Comparison of ENCODE assay signal across 9 cellular contexts in the genomic region with DNA sequence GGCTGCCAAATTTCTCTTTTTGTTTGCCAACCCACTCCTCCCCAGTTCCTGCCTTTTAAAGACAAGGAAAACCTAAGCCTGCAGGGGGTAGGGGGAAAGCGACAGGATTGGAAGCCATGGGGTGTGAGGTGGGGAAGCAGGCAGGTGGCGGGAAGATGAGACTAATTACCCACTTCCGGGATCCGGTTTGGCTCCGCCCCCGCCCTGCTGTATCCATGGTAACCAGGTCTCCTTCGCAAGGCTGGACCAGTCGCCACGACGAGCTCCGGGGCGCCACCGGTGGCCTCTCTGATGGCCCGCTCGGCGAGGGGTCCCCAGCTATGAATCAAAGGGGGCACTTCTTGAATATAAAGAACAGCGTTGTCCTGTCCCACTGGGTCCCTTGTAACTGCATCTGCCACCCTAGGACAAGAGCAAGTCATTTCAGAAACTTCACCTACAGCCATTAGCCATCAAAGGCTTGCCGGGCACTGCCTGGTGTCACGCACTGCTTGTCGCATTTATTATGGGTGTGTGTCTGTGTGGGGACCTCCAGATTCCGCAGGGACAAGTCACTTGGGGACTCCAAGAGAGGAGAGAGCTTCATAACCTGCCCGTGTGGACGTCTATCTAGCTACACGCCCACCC. TPM values are rescaled to one million over a fixed set of nuclear protein-coding genes. Genes with fewer than 3 reads are reported as not detected.
DNase-seq lines count a peak whose midpoint lies in the region; ATAC-seq, FAIRE-seq and TF ChIP-seq lines count a peak whose summit lies in the region.
"Had no signal": no experiment of that assay in that cellular context is flagged by ENCODE, and none has a peak within 500 bp of the region (broad histone marks: within the 10 kb centered on the region; RNA-seq: fewer than 3 reads in every experiment).

No MANE protein-coding gene starts in this region.

- H4K20me1 ChIP-seq in HCT116 (ENCODE audit: insufficient read depth) (no peaks in the 10 kb centered on the region), GM12878 (ENCODE audit: control insufficient read depth, insufficient read depth) (no peaks in the 10 kb centered on the region)

- no peaks in the 10 kb centered on the region for H3K36me3 ChIP-seq in HCT116 (ENCODE audit: control insufficient read depth in 1 of 2, insufficient read depth in 2 of 2, low read length in 2 of 2)
- H3K36me3 ChIP-seq in GM12878 (ENCODE audit: control insufficient read depth in 2 of 2, insufficient read depth in 2 of 2, low read length in 1 of 2): no peaks in the 10 kb centered on the region
- H3K36me3 ChIP-seq in SJCRH30: no peaks in the 10 kb centered on the region
- H3K36me3 ChIP-seq: suprapubic skin had no signal

- H3K9me2 ChIP-seq in HCT116 (ENCODE audit: insufficient read depth): no peaks in the 10 kb centered on the region

- H3K4me2 ChIP-seq in HCT116 (ENCODE audit: low read length) (peak overlapping the region; percentile 65), GM12878 (ENCODE audit: control insufficient read depth, insufficient read depth) (no peak overlapping the region)

- TF ChIP-seq CTCF in HCT116 (IDR thresholded peaks at IDR 0.05 in 2 of 3, conservative IDR thresholded peaks at IDR 0.05 in 1 of 3; ENCODE audit: borderline replicate concordance in 1 of 3, insufficient read depth in 1 of 3, low read depth in 2 of 3, low read length in 2 of 3) (0 out of 6 replicates have a peak, but pooled peaks of 2 of the 3 experiments have one; percentile 11 to 19), GM12878 (IDR thresholded peaks at IDR 0.05 in 2 of 3, conservative IDR thresholded peaks at IDR 0.05 in 1 of 3; ENCODE audit: control insufficient read depth in 2 of 3, extremely low read depth in 1 of 3, insufficient read depth in 1 of 3, low read depth in 3 of 3, low read length in 3 of 3) (0 out of 6 replicates have a peak, but pooled peaks of 1 of the 3 experiments have one; percentile 1)

- POLR2A ChIA-PET in HCT116 (lab: Charles Lee): no interaction called here
- POLR2A ChIA-PET in GM12878 (lab: Charles Lee): interaction anchor here (0.5 to 0.6 kb wide), 2 partner anchors 47 to 355 kb away, joined by 4 to 9 read pairs; no protein-coding TSS in a partner anchor

- DNase-seq in HCT116 (ENCODE audit: low read depth, low spot score) (peak; percentile 58), SW480 (ENCODE audit: low spot score) (peak; percentile 93), GM12878 (ENCODE audit: low read depth, low spot score) (no peak), NCI-H1694 treated with DMSO at 0.1 percent for 48 hours (lab: John Stamatoyannopoulos, UW) (no peak), SJCRH30 (no peak), Right ventricle myocardium superior (no peak)
- peak; percentile 79 for DNase-seq in stimulated activated CD4-positive, alpha-beta T cell treated with anti-CD3 and anti-CD28 coated beads, Interleukin-15, amount 100 ng/mL, for 24 hours

- in situ Hi-C loops in GM12878 (cut with MboI): no loop called here

- no peaks in the 10 kb centered on the region for H3K79me2 ChIP-seq in HCT116 (ENCODE audit: insufficient read depth, low read length)
- no peaks in the 10 kb centered on the region for H3K79me2 ChIP-seq in GM12878 (ENCODE audit: control insufficient read depth, insufficient read depth, low read length)

- H3K9me3 ChIP-seq in HCT116 (ENCODE audit: control insufficient read depth in 1 of 2, insufficient read depth in 1 of 2, low read depth in 1 of 2, low read length in 2 of 2) (no peaks in the 10 kb centered on the region), GM12878 (replicated peaks; ENCODE audit: control insufficient read depth, insufficient read depth, low read length) (no peaks in the 10 kb centered on the region), SJCRH30 (replicated peaks) (no peaks in the 10 kb centered on the region)
- H3K9me3 ChIP-seq: suprapubic skin had no signal

- SMC1A ChIA-PET in GM12878 (lab: Charles Lee; ENCODE audit: uncharacterized antibody, unreplicated experiment): interaction anchor here (0.6 to 0.9 kb wide), 2 partner anchors 27 to 50 kb away, joined by 3 read pairs; no protein-coding TSS in a partner anchor

- no peak overlapping the region for H3K27ac ChIP-seq in HCT116 (ENCODE audit: low read depth, low read length)
- H3K27ac ChIP-seq in GM12878 (ENCODE audit: control insufficient read depth, insufficient read depth): no peak overlapping the region
- no peak overlapping the region for H3K27ac ChIP-seq in SJCRH30
- H3K27ac ChIP-seq: suprapubic skin had no signal

- H3K4me1 ChIP-seq in HCT116 (ENCODE audit: control insufficient read depth in 1 of 2, insufficient read depth in 2 of 2, low read length in 2 of 2) (peaks cover 3 to 13% of the 10 kb centered on the region in 2 experiments; a peak in 3 of 4 replicates), GM12878 (ENCODE audit: control insufficient read depth, insufficient read depth, low read length) (no peaks in the 10 kb centered on the region), SJCRH30 (peaks cover 12% of the 10 kb centered on the region)

- TF ChIP-seq RAD21 in HCT116 (IDR thresholded peaks at IDR 0.05; ENCODE audit: low read depth): no peak
- no peak for TF ChIP-seq RAD21 in GM12878 (IDR thresholded peaks at IDR 0.05; ENCODE audit: insufficient read depth, low read depth, low read length)

- H3K4me3 ChIP-seq in HCT116 (replicated peaks in 1 of 2; ENCODE audit: low read depth in 1 of 2, low read length in 2 of 2): peak overlapping the region in 1 of 2 experiments; percentile 27; a peak in 2 of 4 replicates
- no peak overlapping the region for H3K4me3 ChIP-seq in GM12878
- H3K4me3 ChIP-seq in SJCRH30: no peak overlapping the region
- H3K4me3 ChIP-seq: suprapubic skin had no signal

- TF ChIP-seq POLR2A in HCT116 (IDR thresholded peaks at IDR 0.05; ENCODE audit: borderline replicate concordance, extremely low read depth, insufficient read depth, insufficient read length) (no peak), GM12878 (IDR thresholded peaks at IDR 0.05; ENCODE audit: low read depth, low read length) (no peak)

- RAD21 ChIA-PET in HCT116 (lab: Charles Lee; ENCODE audit: low non-redundant PET in 1 of 2, low total read pairs in 2 of 2, uncharacterized antibody in 2 of 2, unreplicated experiment in 2 of 2) (no interaction called here), GM12878 (lab: Charles Lee; ENCODE audit: unreplicated experiment) (no interaction called here)

- ATAC-seq in HCT116 (peak; percentile 94), GM12878 (peak; percentile 75), HG02970 (IDR thresholded peaks at IDR 0.05; ENCODE audit: low FRiP score, unreplicated experiment) (no peak), Right ventricle myocardium superior (ENCODE audit: poor library complexity) (no peak)

- TF ChIP-seq EP300 in GM12878 (IDR thresholded peaks at IDR 0.05; ENCODE audit: borderline replicate concordance in 1 of 2, control insufficient read depth in 1 of 2, low read depth in 2 of 2, low read length in 2 of 2): no peak

- CTCF ChIA-PET in HCT116 (lab: Charles Lee) (interaction anchor here (1.4 kb wide), 1 partner anchor 30 kb away, joined by 7 read pairs; no protein-coding TSS in a partner anchor), GM12878 (lab: Yijun Ruan, JAX) (interaction anchor here (1.5 kb wide), 2 partner anchors 28 to 30 kb away, joined by 3 to 5 read pairs; no protein-coding TSS in a partner anchor)

- BruUV-seq in HCT116 (replicated peaks; lab: Mats Ljungman, UMichigan): no TSS peak
- no TSS peak for BruUV-seq in GM12878 (replicated peaks; lab: Mats Ljungman, UMichigan)

- intact Hi-C loops in HCT116 (cut with micrococcal nuclease): loop anchor here (2.0 kb wide), 1 partner anchor 56 kb away; the partner anchor contains the start of gene LMTK2
- intact Hi-C loops in GM12878 (cut with micrococcal nuclease; ENCODE audit: unreplicated experiment): no loop called here
- intact Hi-C loops in Right ventricle myocardium superior (cut with DNase I): no loop called here

- H2AFZ ChIP-seq in HCT116 (ENCODE audit: low read depth, low read length, poor library complexity, severe bottlenecking): peak overlapping the region; percentile 95
- no peak overlapping the region for H2AFZ ChIP-seq in GM12878 (ENCODE audit: control insufficient read depth, low read depth, low read length)

- no peak overlapping the region for H3K9ac ChIP-seq in HCT116 (ENCODE audit: low read length)
- H3K9ac ChIP-seq in GM12878 (ENCODE audit: control insufficient read depth, insufficient read depth, low read length): no peak overlapping the region

- no peaks in the 10 kb centered on the region for H3K27me3 ChIP-seq in HCT116 (ENCODE audit: insufficient read depth, low read length)
- H3K27me3 ChIP-seq in GM12878 (replicated peaks in 1 of 2; ENCODE audit: control insufficient read depth in 2 of 2, insufficient read depth in 2 of 2, low read length in 1 of 2): no peaks in the 10 kb centered on the region
- no peaks in the 10 kb centered on the region for H3K27me3 ChIP-seq in SJCRH30

- 26% methylated on average over 21 of the region's 24 CpGs for WGBS in GM12878 (ENCODE audit: insufficient coverage, insufficient replicate concordance, low lambda C conversion rate, missing lambda C conversion rate)

- no peak for FAIRE-seq in GM12878 (lab: Jason Lieb, UNC)

TF ChIP-seq in HCT116, 20 proteins besides CTCF, POLR2A, EP300 and RAD21 (continues in another document):
- TF ChIP-seq EGR1 (IDR thresholded peaks at IDR 0.05; ENCODE audit: low read depth) (peak; percentile 82), ZFX (IDR thresholded peaks at IDR 0.05) (no peak)

TF ChIP-seq in GM12878, 131 proteins besides CTCF, POLR2A, EP300 and RAD21 (continues in another document):
- TF ChIP-seq BMI1 (IDR thresholded peaks at IDR 0.05; ENCODE audit: borderline replicate concordance): peak; percentile 83

RNA-seq across cellular contexts. Expression of gene LMTK2, which starts 55.4 kb away (rescaled TPM):
- total RNA-seq in HCT116 (2021; ENCODE audit: unreplicated experiment): 17.8 TPM
- 6.3 and 6.5 TPM in 2 replicates for polyA plus RNA-seq in HCT116 (2012)
- 12.4 and 13.5 TPM in 2 replicates for total RNA-seq in GM12878 (2013; cell fraction: nucleolus; rRNA removed)
- 4.9 and 5.2 TPM in 2 replicates for total RNA-seq in GM12878 (2014; rRNA removed)
- 4.4 and 4.6 TPM in 2 replicates for total RNA-seq in GM12878 (2014; rRNA removed; fragmentation: Illumina TruSeq; extraction: Trizol)
- total RNA-seq in GM12878 (2021): 7.9 and 8.7 TPM in 2 replicates
- 1.8 TPM for polyA plus RNA-seq in GM12878 (2011; ENCODE audit: low read depth)
- 4.0 and 4.6 TPM in 2 replicates for polyA plus RNA-seq in GM12878 (2011; rRNA removed)
- 4.2 and 4.8 TPM in 2 replicates for polyA plus RNA-seq in GM12878 (2011; cell fraction: cytosol; rRNA removed)
- polyA plus RNA-seq in GM12878 (2011; cell fraction: nucleus; rRNA removed): 6.7 and 9.7 TPM in 2 replicates
- 2.6 and 4.1 TPM in 2 replicates for polyA plus RNA-seq in GM12878 (2012)
- polyA plus RNA-seq in GM12878 (2014; fragmentation: Illumina TruSeq; extraction: Trizol): 4.1 and 4.6 TPM in 2 replicates
- 1 to 10 TPM in 1 of 2 experiments, under 1 TPM in 1; 0.68 to 1.1 TPM for polyA plus RNA-seq in GM12878 (2014; fragmentation: Nextera tagmentation; extraction: Ambion mirVana)
- 4.7 and 5.0 TPM in 2 replicates for polyA plus RNA-seq in GM12878 (2014; rRNA removed)
- 1 to 10 TPM; 2.7 to 3.6 TPM for polyA plus RNA-seq in GM12878 (2016; fragmentation: Nextera tagmentation; extraction: Ambion mirVana)
- polyA minus RNA-seq in GM12878 (2011; rRNA and poly(A)+ RNA removed): 5.9 and 9.8 TPM in 2 replicates
- 6.5 and 6.8 TPM in 2 replicates for polyA minus RNA-seq in GM12878 (2011; cell fraction: cytosol; rRNA and poly(A)+ RNA removed)
- polyA minus RNA-seq in GM12878 (2011; cell fraction: nucleus; rRNA and poly(A)+ RNA removed): 4.4 and 7.7 TPM in 2 replicates
- total RNA-seq in SJCRH30 (2014; rRNA removed; shearing (Covaris generic)): 15.9 and 16.1 TPM in 2 replicates
- total RNA-seq in Right ventricle myocardium superior: 20.3 TPM

Comparison
In these comparisons a context has a peak if more than half of its experiments do, and no peak if none do; other contexts are left out.
1. ATAC-seq: peak in HCT116 (single experiment) and GM12878 (single experiment); none in HG02970 (single experiment) and Right ventricle myocardium superior (single experiment).
2. DNase-seq: peak in HCT116 (single experiment), SW480 (single experiment) and stimulated activated CD4-positive, alpha-beta T cell treated with anti-CD3 and anti-CD28 coated beads, Interleukin-15, amount 100 ng/mL, for 24 hours (single experiment); none in GM12878 (single experiment), NCI-H1694 treated with DMSO at 0.1 percent for 48 hours (single experiment), SJCRH30 (0 of 2) and Right ventricle myocardium superior (single experiment).